ENCODE assay signal across 8 cellular contexts in genomic region chr5:55534436-55535198, GRCh38. TPM values are rescaled to one million over a fixed set of nuclear protein-coding genes. Genes with fewer than 3 reads are reported as not detected.
DNase-seq lines count a peak whose midpoint lies in the region; ATAC-seq, FAIRE-seq and TF ChIP-seq lines count a peak whose summit lies in the region.

TSS of gene PLPP1 (minus strand) at chr5:55534964. CDS start at chr5:55534629, 335 bp downstream.

- intact Hi-C loops in PC-9 (cut with micrococcal nuclease; ENCODE audit: unreplicated experiment): loop anchor here (2.0 to 10.0 kb wide), 3 partner anchors 66 to 158 kb away; no protein-coding TSS in a partner anchor

- TF ChIP-seq CTCF in PC-9 (conservative IDR thresholded peaks at IDR 0.05): no peak

- POLR2A ChIA-PET in PC-9 (lab: Charles Lee; ENCODE audit: unreplicated experiment): interaction anchor here (0.6 kb wide), 3 partner anchors 42 to 95 kb away, joined by 4 read pairs; no protein-coding TSS in a partner anchor

- H3K9ac ChIP-seq in muscle layer of colon (ENCODE audit: low read length): peak within 1 kb of the TSS; percentile 94

- H3K9me2 ChIP-seq in PC-9 (ENCODE audit: insufficient read depth): no peaks in the 10 kb centered on the region

- H3F3A ChIP-seq in PC-9 (ENCODE audit: insufficient read depth, low read depth): peaks cover 10% of the 10 kb centered on the region; the same call in 1 of the 2 replicates

- H3K9me3 Mint-ChIP-seq in activated T-cell treated with anti-CD3 and anti-CD28 coated beads, Interleukin-2, amount 50 U/mL, for 4 hours: no peaks in the 10 kb centered on the region

- H3K27me3 ChIP-seq in PC-9 (ENCODE audit: insufficient read depth, low read depth): no peaks in the 10 kb centered on the region
- no peaks in the 10 kb centered on the region for H3K27me3 ChIP-seq in esophagus (ENCODE audit: control insufficient read depth in 1 of 2, insufficient read depth in 2 of 2, low read length in 2 of 2)
- no peaks in the 10 kb centered on the region for H3K27me3 ChIP-seq in muscle layer of colon (ENCODE audit: control insufficient read depth in 1 of 2, insufficient read depth in 2 of 2, low read length in 2 of 2)

- peak; percentile 74 for ATAC-seq in GM21367 (IDR thresholded peaks at IDR 0.05; ENCODE audit: unreplicated experiment)
- peak; percentile 87 to 89 for ATAC-seq in activated T-cell treated with anti-CD3 and anti-CD28 coated beads, Interleukin-2, amount 50 U/mL, for 4 hours

- 0% methylated on average over 63 to 91 of the region's 91 CpGs for WGBS in esophagus, 2 donors

- H3K4me3 ChIP-seq in PC-9 (peak within 1 kb of the TSS; percentile 95), esophagus (ENCODE audit: low read depth in 1 of 2, low read length in 2 of 2) (peak within 1 kb of the TSS; percentile 70 to 95), muscle layer of colon (ENCODE audit: low read depth in 1 of 2, low read length in 2 of 2) (peak within 1 kb of the TSS; percentile 67 to 99)

- peak within 1 kb of the TSS; percentile 88 for H3K4me3 Mint-ChIP-seq in activated T-cell treated with anti-CD3 and anti-CD28 coated beads, Interleukin-2, amount 50 U/mL, for 4 hours

- H3K36me3 Mint-ChIP-seq in activated T-cell treated with anti-CD3 and anti-CD28 coated beads, Interleukin-2, amount 50 U/mL, for 4 hours (ENCODE audit: insufficient read depth): peaks cover 5% of the 10 kb centered on the region

- H3K4me2 ChIP-seq in PC-9: peak within 1 kb of the TSS; percentile 90

- no peaks in the 10 kb centered on the region for H3K27me3 Mint-ChIP-seq in activated T-cell treated with anti-CD3 and anti-CD28 coated beads, Interleukin-2, amount 50 U/mL, for 4 hours (ENCODE audit: low read depth)

- H3K79me2 ChIP-seq in PC-9 (ENCODE audit: low read depth): peaks cover 11% of the 10 kb centered on the region

- peak within 1 kb of the TSS; percentile 85 for H2AFZ ChIP-seq in PC-9

- H3K4me1 ChIP-seq in PC-9 (replicated peaks; ENCODE audit: insufficient read depth) (peaks cover 14% of the 10 kb centered on the region; the same call in 1 of the 2 replicates), esophagus (ENCODE audit: control insufficient read depth in 2 of 2, insufficient read depth in 2 of 2, low read length in 1 of 2) (peaks cover 0 to 3% of the 10 kb centered on the region in 2 donors), muscle layer of colon (ENCODE audit: insufficient read depth, low read length) (peaks cover 31% of the 10 kb centered on the region)

- H3K27ac ChIP-seq in PC-9 (peak within 1 kb of the TSS; percentile 45), esophagus (ENCODE audit: low read depth in 2 of 2, low read length in 1 of 2) (peak within 1 kb of the TSS; percentile 87 to 91), muscle layer of colon (ENCODE audit: low read depth, low read length) (peak within 1 kb of the TSS; percentile 72)

- H3K9me3 ChIP-seq in PC-9 (ENCODE audit: insufficient read depth, low read depth): no peaks in the 10 kb centered on the region
- H3K9me3 ChIP-seq in esophagus (ENCODE audit: control insufficient read depth in 2 of 2, insufficient read depth in 1 of 2, low read depth in 1 of 2, low read length in 1 of 2): no peaks in the 10 kb centered on the region
- no peaks in the 10 kb centered on the region for H3K9me3 ChIP-seq in muscle layer of colon (ENCODE audit: low read length)

- no peaks in the 10 kb centered on the region for H4K20me1 ChIP-seq in PC-9 (ENCODE audit: insufficient read depth)

- peaks cover 35% of the 10 kb centered on the region for H3K4me1 Mint-ChIP-seq in activated T-cell treated with anti-CD3 and anti-CD28 coated beads, Interleukin-2, amount 50 U/mL, for 4 hours (ENCODE audit: low read depth)

- no peaks in the 10 kb centered on the region for H3K36me3 ChIP-seq in PC-9 (ENCODE audit: low read depth)
- H3K36me3 ChIP-seq in esophagus (ENCODE audit: control insufficient read depth in 2 of 2, insufficient read depth in 2 of 2, low read length in 1 of 2): peaks cover 0 to 2% of the 10 kb centered on the region in 2 donors
- H3K36me3 ChIP-seq in muscle layer of colon (ENCODE audit: insufficient read depth, low read length): no peaks in the 10 kb centered on the region

- BruUV-seq in PC-9 (replicated peaks; lab: Mats Ljungman, UMichigan): no TSS peak

- peak; percentile 90 for FAIRE-seq in HTR-8/SVneo (lab: Jason Lieb, UNC)

- CTCF ChIA-PET in PC-9 (lab: Charles Lee): no interaction called here

- peak; percentile 97 for DNase-seq in D341Med (ENCODE audit: low spot score)
- DNase-seq in HTR-8/SVneo (ENCODE audit: insufficient read length, low spot score): peak; percentile 92
- peak; percentile 72 to 92 for DNase-seq in PC-9
- DNase-seq in activated T-cell treated with anti-CD3 and anti-CD28 coated beads, Interleukin-2, amount 50 U/mL, for 4 hours: peak; percentile 82
- DNase-seq in stimulated activated CD8-positive, alpha-beta memory T cell treated with anti-CD3 and anti-CD28 coated beads, Interleukin-7, amount 100 ng/mL, for 24 hours (ENCODE audit: low read depth): peak; percentile 55

RNA-seq across cellular contexts. Expression of gene PLPP1, which starts in this region (rescaled TPM):
- total RNA-seq in PC-9 (2021): 12.2 and 18.4 TPM in 2 replicates
- 10 to 100 TPM in 2 of 3 donors, 1 to 10 TPM in 1; 9.3 to 17.1 (median 14.6) TPM for total RNA-seq in activated T-cell treated with anti-CD3 and anti-CD28 coated beads, Interleukin-2, amount 50 U/mL, for 4 hours
- 10 to 100 TPM; 23.3 to 27.7 TPM for polyA plus RNA-seq in esophagus

Comparison
In these comparisons a context has a peak if more than half of its experiments do, and no peak if none do; other contexts are left out.
1. Peak in every context shown above with its lines: DNase-seq, ATAC-seq, H3K4me3 ChIP-seq and H3K27ac ChIP-seq.